In genomic region chr19:54448774-54449700, GRCh38 we compare ENCODE assay signal across 1 cellular context.
TF ChIP-seq lines count a peak whose summit lies in the region.

Gene LENG8, plus strand, starts transcription at chr19:54449199. Its CDS starts 2,146 bp downstream, at chr19:54451345.

TF ChIP-seq in K562, 482 proteins besides CTCF, POLR2A, EP300 and RAD21 (continued from another document and continues in another):
- TF ChIP-seq RBFOX2 (IDR thresholded peaks at IDR 0.05; ENCODE audit: low read depth, low read length) (peak; percentile 96), SMARCA5 (IDR thresholded peaks at IDR 0.05) (no peak), TGIF2 (CRISPR knock-in tag; IDR thresholded peaks at IDR 0.05) (no peak), AFF1 (IDR thresholded peaks at IDR 0.05; ENCODE audit: low read depth in 1 of 2, partially characterized antibody in 2 of 2) (peak in 1 of 2 experiments; percentile 50), ZNF384 (IDR thresholded peaks at IDR 0.05; ENCODE audit: low read depth, low read length) (peak; percentile 84), PRPF4 (IDR thresholded peaks at IDR 0.05; ENCODE audit: insufficient read depth, low read depth, low read length, poor library complexity, severe bottlenecking) (no peak), RNF2 (IDR thresholded peaks at IDR 0.05) (peak; percentile 65), ZNF695 (CRISPR knock-in tag; IDR thresholded peaks at IDR 0.05) (no peak), RFX5 (IDR thresholded peaks at IDR 0.05; ENCODE audit: low read depth, low read length) (no peak), ZNF263 (CRISPR knock-in tag; IDR thresholded peaks at IDR 0.05; ENCODE audit: borderline replicate concordance) (peak; percentile 34; the same call in 1 of the 2 replicates), CREB1 (IDR thresholded peaks at IDR 0.05) (peak; percentile 95), CREB1 (CRISPR knock-in tag; IDR thresholded peaks at IDR 0.05) (peak; percentile 96), SAFB (IDR thresholded peaks at IDR 0.05; ENCODE audit: borderline replicate concordance, low read depth, low read length) (peak; percentile 68), TCFL5 (CRISPR knock-in tag; conservative IDR thresholded peaks at IDR 0.05) (no peak), ZNF436 (CRISPR knock-in tag; IDR thresholded peaks at IDR 0.05) (no peak), CCAR2 (IDR thresholded peaks at IDR 0.05; ENCODE audit: low read depth, low read length) (no peak), MXD1 (CRISPR knock-in tag; IDR thresholded peaks at IDR 0.05; ENCODE audit: borderline replicate concordance, poor library complexity, severe bottlenecking) (peak; percentile 14), PTBP1 (IDR thresholded peaks at IDR 0.05; ENCODE audit: low read depth, low read length) (no peak), NKRF (IDR thresholded peaks at IDR 0.05; ENCODE audit: borderline replicate concordance) (no peak; the same call in 1 of the 2 replicates), KLF1 (tag; IDR thresholded peaks at IDR 0.05) (peak; percentile 95), ARID3A (IDR thresholded peaks at IDR 0.05; ENCODE audit: borderline replicate concordance, low read depth, low read length) (no peak), CBX3 (IDR thresholded peaks at IDR 0.05; ENCODE audit: borderline replicate concordance in 1 of 2, low read length in 2 of 2) (no peak), HMBOX1 (IDR thresholded peaks at IDR 0.05) (no peak), ZNF217 (CRISPR knock-in tag; IDR thresholded peaks at IDR 0.05) (no peak), NR4A1 (CRISPR knock-in tag; IDR thresholded peaks at IDR 0.05) (0 out of 2 replicates have a peak, but pooled peaks have one; percentile 10), NR4A1 (tag; IDR thresholded peaks at IDR 0.05) (no peak), LEF1 (IDR thresholded peaks at IDR 0.05) (no peak; the same call in 1 of the 2 replicates), SRSF3 (IDR thresholded peaks at IDR 0.05; ENCODE audit: insufficient read depth, low read length) (no peak), ARID1B (IDR thresholded peaks at IDR 0.05) (peak; percentile 47; the same call in 1 of the 2 replicates), KLF16 (IDR thresholded peaks at IDR 0.05) (peak; percentile 92), ZNF551 (CRISPR knock-in tag; IDR thresholded peaks at IDR 0.05) (no peak), ZNF778 (CRISPR knock-in tag; IDR thresholded peaks at IDR 0.05) (no peak), MTF1 (CRISPR knock-in tag; IDR thresholded peaks at IDR 0.05; ENCODE audit: borderline replicate concordance) (no peak), CREB5 (CRISPR knock-in tag; IDR thresholded peaks at IDR 0.05) (no peak), TBP (optimal IDR thresholded peaks at IDR 0.05; ENCODE audit: low read depth, low read length) (peak; percentile 82), XRCC5 (IDR thresholded peaks at IDR 0.05; ENCODE audit: low read depth, low read length) (no peak), MLLT1 (IDR thresholded peaks at IDR 0.05) (peak; percentile 12 to 69; a peak in 3 of 4 replicates), SETDB1 (IDR thresholded peaks at IDR 0.05; ENCODE audit: low read length) (no peak), FOSL1 (tag; conservative IDR thresholded peaks at IDR 0.05) (peak; percentile 75), ADNP (tag; IDR thresholded peaks at IDR 0.05) (no peak), ZNF282 (CRISPR knock-in tag; IDR thresholded peaks at IDR 0.05) (no peak), POLR2AphosphoS5 (IDR thresholded peaks at IDR 0.05; ENCODE audit: control insufficient read depth, insufficient read depth, low read depth, low read length) (peak; percentile 78), ZNF347 (CRISPR knock-in tag; IDR thresholded peaks at IDR 0.05; ENCODE audit: low read depth) (no peak), ZNF318 (IDR thresholded peaks at IDR 0.05; ENCODE audit: borderline replicate concordance in 1 of 2, low read depth in 1 of 2) (no peak), DDX20 (tag; IDR thresholded peaks at IDR 0.05; ENCODE audit: low read depth) (no peak), TBL1XR1 (IDR thresholded peaks at IDR 0.05; ENCODE audit: low read length in 2 of 2) (peak in 1 of 2 experiments; percentile 68; a peak in 2 of 4 replicates), TAL1 (IDR thresholded peaks at IDR 0.05) (no peak)
